ENCODE assay signal across 16 cellular contexts in the genomic region with DNA sequence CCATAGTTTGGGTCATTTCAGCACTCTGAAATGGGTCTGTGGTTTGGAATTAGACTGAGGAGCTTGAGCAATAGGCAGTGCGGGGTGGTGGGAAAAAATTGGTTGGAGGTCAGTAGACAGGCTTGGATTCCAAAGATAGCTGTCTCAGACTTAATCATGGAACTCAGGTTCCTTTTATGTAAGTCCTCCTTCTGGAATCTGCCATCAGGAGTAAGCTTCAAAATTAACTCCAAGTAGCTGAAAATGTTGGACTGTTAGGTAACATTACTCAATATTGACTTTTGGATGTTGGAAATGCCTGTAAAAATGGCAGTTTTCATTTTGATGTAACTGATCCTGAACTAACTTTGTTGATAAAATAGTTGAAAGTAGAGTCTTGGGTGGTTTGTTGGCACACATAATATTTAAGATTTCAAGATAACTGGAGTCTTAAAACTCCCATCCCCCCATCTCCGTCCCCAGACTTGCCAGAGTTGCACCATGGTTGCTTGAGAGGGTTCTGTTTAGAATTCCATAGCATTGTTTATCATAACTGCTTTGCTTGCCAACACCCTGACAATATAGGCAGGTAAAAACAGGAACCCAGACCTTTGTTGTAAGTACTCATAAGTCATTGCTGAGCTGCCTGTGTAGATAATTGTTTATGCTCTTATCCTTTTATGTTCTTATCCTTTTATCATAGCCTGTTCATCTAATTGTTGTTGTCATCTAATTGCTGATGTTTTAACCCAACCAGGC.
DNase-seq lines count a peak whose midpoint lies in the region; ATAC-seq and TF ChIP-seq lines count a peak whose summit lies in the region.
"Had no signal": no experiment of that assay in that cellular context is flagged by ENCODE, and none has a peak within 500 bp of the region (broad histone marks: within the 10 kb centered on the region; RNA-seq: fewer than 3 reads in every experiment).

No MANE protein-coding gene starts in this region.

- TF ChIP-seq CTCF in fibroblast of mammary gland (conservative IDR thresholded peaks at IDR 0.05; ENCODE audit: control insufficient read depth, insufficient read depth, low read depth, low read length): no peak

- H3K36me3 Mint-ChIP-seq in activated CD4-positive, alpha-beta T cell treated with anti-CD3 and anti-CD28 coated beads, Interleukin-2, amount 10 ng/mL, durations not matched to agents 24 days and 14 days (ENCODE audit: low read depth): peaks cover 39% of the 10 kb centered on the region
- H3K36me3 Mint-ChIP-seq in activated CD4-positive, alpha-beta T cell treated with anti-CD3 and anti-CD28 coated beads for 36 hours (ENCODE audit: low read depth): peaks cover 26% of the 10 kb centered on the region
- H3K36me3 Mint-ChIP-seq in stimulated activated effector memory CD8-positive, alpha-beta T cell treated with anti-CD3 and anti-CD28 coated beads, Interleukin-12 subunit alpha, Interleukin-12 subunit beta, amount 100 ng/mL, for 72 hours: peaks cover 89% of the 10 kb centered on the region
- H3K36me3 Mint-ChIP-seq in activated CD4-positive, alpha-beta memory T cell treated with anti-CD3 and anti-CD28 coated beads for 36 hours: peaks cover 26% of the 10 kb centered on the region

- CTCF ChIA-PET in activated CD4-positive, alpha-beta T cell treated with anti-CD3 and anti-CD28 coated beads for 36 hours (lab: Charles Lee): interaction anchor here (0.6 kb wide), 1 partner anchor 263 kb away, joined by 3 read pairs; no protein-coding TSS in a partner anchor
- CTCF ChIA-PET in activated CD4-positive, alpha-beta memory T cell treated with anti-CD3 and anti-CD28 coated beads for 36 hours (lab: Charles Lee): interaction anchor here (1.0 kb wide), 1 partner anchor 10 kb away, joined by 3 read pairs; no protein-coding TSS in a partner anchor

- peaks cover 3% of the 10 kb centered on the region for H3K4me1 Mint-ChIP-seq in activated CD4-positive, alpha-beta T cell treated with anti-CD3 and anti-CD28 coated beads, Interleukin-2, amount 10 ng/mL, durations not matched to agents 24 days and 14 days
- peaks cover 12% of the 10 kb centered on the region for H3K4me1 Mint-ChIP-seq in activated CD4-positive, alpha-beta T cell treated with anti-CD3 and anti-CD28 coated beads for 36 hours
- H3K4me1 Mint-ChIP-seq in stimulated activated effector memory CD8-positive, alpha-beta T cell treated with anti-CD3 and anti-CD28 coated beads, Interleukin-12 subunit alpha, Interleukin-12 subunit beta, amount 100 ng/mL, for 72 hours: peaks cover 14% of the 10 kb centered on the region
- H3K4me1 Mint-ChIP-seq in activated CD4-positive, alpha-beta memory T cell treated with anti-CD3 and anti-CD28 coated beads for 36 hours (ENCODE audit: low read depth): peaks cover 16% of the 10 kb centered on the region

- no peak overlapping the region for H3K4me3 ChIP-seq in fibroblast of mammary gland (ENCODE audit: control insufficient read depth, low read depth, low read length)
- H3K4me3 ChIP-seq: psoas muscle, transverse colon had no signal

- intact Hi-C loops in activated CD4-positive, alpha-beta T cell treated with anti-CD3 and anti-CD28 coated beads, Interleukin-2, amount 10 ng/mL, durations not matched to agents 24 days and 14 days (cut with micrococcal nuclease): no loop called here
- intact Hi-C loops in activated CD4-positive, alpha-beta T cell treated with anti-CD3 and anti-CD28 coated beads for 36 hours (cut with DNase I, micrococcal nuclease): no loop called here
- intact Hi-C loops in activated CD4-positive, alpha-beta memory T cell treated with anti-CD3 and anti-CD28 coated beads for 36 hours (cut with micrococcal nuclease): no loop called here

- H3K9me3 Mint-ChIP-seq in activated CD4-positive, alpha-beta T cell treated with anti-CD3 and anti-CD28 coated beads, Interleukin-2, amount 10 ng/mL, durations not matched to agents 24 days and 14 days: no peaks in the 10 kb centered on the region
- no peaks in the 10 kb centered on the region for H3K9me3 Mint-ChIP-seq in activated CD4-positive, alpha-beta T cell treated with anti-CD3 and anti-CD28 coated beads for 36 hours (ENCODE audit: low read depth)
- no peaks in the 10 kb centered on the region for H3K9me3 Mint-ChIP-seq in stimulated activated effector memory CD8-positive, alpha-beta T cell treated with anti-CD3 and anti-CD28 coated beads, Interleukin-12 subunit alpha, Interleukin-12 subunit beta, amount 100 ng/mL, for 72 hours
- no peaks in the 10 kb centered on the region for H3K9me3 Mint-ChIP-seq in activated CD4-positive, alpha-beta memory T cell treated with anti-CD3 and anti-CD28 coated beads for 36 hours
- H3K9me3 Mint-ChIP-seq: nephron had no signal

- no peak overlapping the region for H3K4me3 Mint-ChIP-seq in activated CD4-positive, alpha-beta T cell treated with anti-CD3 and anti-CD28 coated beads, Interleukin-2, amount 10 ng/mL, durations not matched to agents 24 days and 14 days
- no peak overlapping the region for H3K4me3 Mint-ChIP-seq in activated CD4-positive, alpha-beta T cell treated with anti-CD3 and anti-CD28 coated beads for 36 hours
- H3K4me3 Mint-ChIP-seq in stimulated activated effector memory CD8-positive, alpha-beta T cell treated with anti-CD3 and anti-CD28 coated beads, Interleukin-12 subunit alpha, Interleukin-12 subunit beta, amount 100 ng/mL, for 72 hours: no peak overlapping the region
- no peak overlapping the region for H3K4me3 Mint-ChIP-seq in activated CD4-positive, alpha-beta memory T cell treated with anti-CD3 and anti-CD28 coated beads for 36 hours
- H3K4me3 Mint-ChIP-seq: nephron had no signal

- no peak for ATAC-seq in activated CD4-positive, alpha-beta T cell treated with anti-CD3 and anti-CD28 coated beads for 36 hours
- ATAC-seq in stimulated activated effector memory CD8-positive, alpha-beta T cell treated with anti-CD3 and anti-CD28 coated beads, Interleukin-12 subunit alpha, Interleukin-12 subunit beta, amount 100 ng/mL, for 72 hours: no peak
- ATAC-seq in HG02973 (IDR thresholded peaks at IDR 0.05; ENCODE audit: unreplicated experiment): no peak
- no peak for ATAC-seq in GM19395 (IDR thresholded peaks at IDR 0.05; ENCODE audit: unreplicated experiment)
- ATAC-seq: psoas muscle had no signal

- H3K27ac Mint-ChIP-seq in activated CD4-positive, alpha-beta T cell treated with anti-CD3 and anti-CD28 coated beads, Interleukin-2, amount 10 ng/mL, durations not matched to agents 24 days and 14 days: peak overlapping the region; percentile 51
- H3K27ac Mint-ChIP-seq in activated CD4-positive, alpha-beta T cell treated with anti-CD3 and anti-CD28 coated beads for 36 hours: no peak overlapping the region
- peak overlapping the region; percentile 57 for H3K27ac Mint-ChIP-seq in stimulated activated effector memory CD8-positive, alpha-beta T cell treated with anti-CD3 and anti-CD28 coated beads, Interleukin-12 subunit alpha, Interleukin-12 subunit beta, amount 100 ng/mL, for 72 hours
- H3K27ac Mint-ChIP-seq in activated CD4-positive, alpha-beta memory T cell treated with anti-CD3 and anti-CD28 coated beads for 36 hours: no peak overlapping the region
- H3K27ac Mint-ChIP-seq: nephron had no signal

- POLR2A ChIA-PET in activated CD4-positive, alpha-beta T cell treated with anti-CD3 and anti-CD28 coated beads for 36 hours (lab: Charles Lee): interaction anchor here (0.6 kb wide), 1 partner anchor 878 kb away, joined by 3 read pairs; no protein-coding TSS in a partner anchor
- POLR2A ChIA-PET in activated CD4-positive, alpha-beta memory T cell treated with anti-CD3 and anti-CD28 coated beads for 36 hours (lab: Charles Lee): no interaction called here

- DNase-seq in activated CD4-positive, alpha-beta T cell treated with anti-CD3 and anti-CD28 coated beads, Interleukin-2, amount 10 ng/mL, durations not matched to agents 24 days and 14 days: no peak
- no peak for DNase-seq in activated CD4-positive, alpha-beta T cell treated with anti-CD3 and anti-CD28 coated beads for 36 hours
- peak; percentile 28 for DNase-seq in NCI-H82 treated with DMSO at 0.1 percent for 48 hours (lab: John Stamatoyannopoulos, UW; ENCODE audit: unreplicated experiment)
- DNase-seq in fibroblast of mammary gland (ENCODE audit: low read depth): peak; percentile 18
- DNase-seq in stimulated activated effector memory CD8-positive, alpha-beta T cell treated with anti-CD3 and anti-CD28 coated beads, Interleukin-12 subunit alpha, Interleukin-12 subunit beta, amount 100 ng/mL, for 72 hours (ENCODE audit: low spot score in 2 of 2): no peak
- no peak for DNase-seq in activated CD4-positive, alpha-beta memory T cell treated with anti-CD3 and anti-CD28 coated beads for 36 hours
- DNase-seq: mammary epithelial cell; NCI-H187; NCI-H510A; psoas muscle; stimulated activated naive CD4-positive, alpha-beta T cell treated with Interleukin-2 at 50 U/mL for 16 hours; T1000; transverse colon had no signal

- H3K27me3 Mint-ChIP-seq in activated CD4-positive, alpha-beta T cell treated with anti-CD3 and anti-CD28 coated beads, Interleukin-2, amount 10 ng/mL, durations not matched to agents 24 days and 14 days: no peaks in the 10 kb centered on the region
- no peaks in the 10 kb centered on the region for H3K27me3 Mint-ChIP-seq in activated CD4-positive, alpha-beta T cell treated with anti-CD3 and anti-CD28 coated beads for 36 hours
- H3K27me3 Mint-ChIP-seq in activated CD4-positive, alpha-beta memory T cell treated with anti-CD3 and anti-CD28 coated beads for 36 hours: no peaks in the 10 kb centered on the region

Comparison
In these comparisons a context has a peak if more than half of its experiments do, and no peak if none do; other contexts are left out.
1. H3K27ac Mint-ChIP-seq: peak in activated CD4-positive, alpha-beta T cell treated with anti-CD3 and anti-CD28 coated beads, Interleukin-2, amount 10 ng/mL, durations not matched to agents 24 days and 14 days (single experiment) and stimulated activated effector memory CD8-positive, alpha-beta T cell treated with anti-CD3 and anti-CD28 coated beads, Interleukin-12 subunit alpha, Interleukin-12 subunit beta, amount 100 ng/mL, for 72 hours (single experiment); none in activated CD4-positive, alpha-beta T cell treated with anti-CD3 and anti-CD28 coated beads for 36 hours (single experiment) and activated CD4-positive, alpha-beta memory T cell treated with anti-CD3 and anti-CD28 coated beads for 36 hours (single experiment).
2. DNase-seq: peak in NCI-H82 treated with DMSO at 0.1 percent for 48 hours (single experiment) and fibroblast of mammary gland (single experiment); none in activated CD4-positive, alpha-beta T cell treated with anti-CD3 and anti-CD28 coated beads, Interleukin-2, amount 10 ng/mL, durations not matched to agents 24 days and 14 days (single experiment), activated CD4-positive, alpha-beta T cell treated with anti-CD3 and anti-CD28 coated beads for 36 hours (single experiment), stimulated activated effector memory CD8-positive, alpha-beta T cell treated with anti-CD3 and anti-CD28 coated beads, Interleukin-12 subunit alpha, Interleukin-12 subunit beta, amount 100 ng/mL, for 72 hours (0 of 2) and activated CD4-positive, alpha-beta memory T cell treated with anti-CD3 and anti-CD28 coated beads for 36 hours (single experiment).